ENCODE assay signal across 14 cellular contexts in the genomic region with DNA sequence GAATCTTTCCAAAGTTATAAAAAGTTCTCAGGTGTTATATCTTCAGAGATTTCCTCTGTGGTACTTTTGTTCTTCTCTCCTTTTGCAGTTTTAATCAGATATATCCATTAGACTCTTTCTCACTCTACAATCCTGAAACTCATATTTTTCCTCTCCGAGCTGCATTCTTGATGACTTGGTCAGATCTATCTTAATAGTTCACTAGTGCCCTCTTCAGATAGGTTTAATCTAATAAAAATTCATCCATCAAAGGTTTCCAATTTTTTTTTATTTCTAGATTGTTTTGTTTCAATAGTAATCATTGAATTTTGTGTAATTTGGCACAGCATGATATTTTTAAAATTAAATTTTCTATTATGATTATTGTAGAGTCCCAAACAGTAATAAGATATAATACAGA. TPM values are rescaled to one million over a fixed set of nuclear protein-coding genes. Genes with fewer than 3 reads are reported as not detected.
DNase-seq lines count a peak whose midpoint lies in the region; ATAC-seq and TF ChIP-seq lines count a peak whose summit lies in the region.
"Had no signal": no experiment of that assay in that cellular context is flagged by ENCODE, and none has a peak within 500 bp of the region (broad histone marks: within the 10 kb centered on the region; RNA-seq: fewer than 3 reads in every experiment).

No MANE protein-coding gene starts in this region.

- no peaks in the 10 kb centered on the region for H3K4me1 ChIP-seq in hepatocyte (ENCODE audit: insufficient read depth)

- H3K27me3 ChIP-seq in hepatocyte: no peaks in the 10 kb centered on the region

- H3K27ac ChIP-seq in VCaP: no peak overlapping the region
- no peak overlapping the region for H3K27ac ChIP-seq in hepatocyte
- H3K27ac ChIP-seq: skin epidermis had no signal

- DNase-seq in COR-L47 (lab: John Stamatoyannopoulos, UW) (peak; percentile 35), HT1080 (ENCODE audit: low read depth) (peak; percentile 25), kidney tubule cell (ENCODE audit: low spot score) (peak; percentile 15), hepatocyte (ENCODE audit: low spot score) (no peak), GOT3 (lab: John Stamatoyannopoulos, UW) (no peak)
- DNase-seq: activated B cell treated with CpG ODN at 0.5 μM for 24 hours; activated naive CD4-positive, alpha-beta T cell treated with anti-CD3 and anti-CD28 coated beads, Interleukin-2, amount 50 U/mL, for 16 hours; hypothalamus; NCI-H1436; nucleus accumbens had no signal

- no peaks in the 10 kb centered on the region for H3K9me3 ChIP-seq in hepatocyte (ENCODE audit: low read depth)

- WGBS in hepatocyte (ENCODE audit: low lambda C conversion rate, missing lambda C conversion rate): 88% methylated on average over 1 of the region's 1 CpG

- TF ChIP-seq CTCF in VCaP (conservative IDR thresholded peaks at IDR 0.05) (peak; percentile 40), hepatocyte (IDR thresholded peaks at IDR 0.05; ENCODE audit: poor library complexity) (no peak)

- no peak overlapping the region for H3K4me2 ChIP-seq in hepatocyte

- no peaks in the 10 kb centered on the region for H3K36me3 ChIP-seq in hepatocyte (replicated peaks; ENCODE audit: insufficient read depth, low read depth)

- H3K4me3 ChIP-seq in hepatocyte: no peak overlapping the region
- H3K4me3 ChIP-seq: skin epidermis had no signal

- H2AFZ ChIP-seq in hepatocyte: no peak overlapping the region

- H3K79me2 ChIP-seq in hepatocyte: no peaks in the 10 kb centered on the region

- ATAC-seq in GM19324 (IDR thresholded peaks at IDR 0.05; ENCODE audit: low FRiP score, unreplicated experiment): no peak

- no peaks in the 10 kb centered on the region for H3K9me2 ChIP-seq in hepatocyte (replicated peaks; ENCODE audit: insufficient read depth)

- no peaks in the 10 kb centered on the region for H4K20me1 ChIP-seq in hepatocyte (ENCODE audit: insufficient read depth, poor library complexity, severe bottlenecking)

RNA-seq across cellular contexts. Expression of a gene that starts 21.8 kb away (rescaled TPM):
- total RNA-seq in HT1080 (2014; rRNA removed; shearing (Covaris generic)): not detected in 2 replicates
- polyA plus RNA-seq in HT1080 (2015; cell fraction: cytosol; rRNA removed): 0.01 and 0.42 TPM in 2 replicates
- polyA plus RNA-seq in HT1080 (2015; cell fraction: nucleus; rRNA removed): not detected in 2 replicates
- 0.12 and 1.7 TPM in 2 replicates for total RNA-seq in hepatocyte
- 0.28 and 0.35 TPM in 2 replicates for polyA plus RNA-seq in hepatocyte
- total RNA-seq: activated B cell treated with CpG ODN at 0.5 μM for 24 hours, endothelial cell of umbilical vein had no signal
- polyA plus RNA-seq: endothelial cell of umbilical vein had no signal

Comparison
In these comparisons a context has a peak if more than half of its experiments do, and no peak if none do; other contexts are left out.
1. DNase-seq: peak in COR-L47 (single experiment), HT1080 (single experiment) and kidney tubule cell (single experiment); none in hepatocyte (single experiment) and GOT3 (single experiment).